ENCODE assay signal across 2 cellular contexts in genomic region chr14:104191409-104191997, GRCh38.
TF ChIP-seq lines count a peak whose summit lies in the region.

No MANE protein-coding gene starts in this region.

TF ChIP-seq in HepG2, 621 proteins besides CTCF, POLR2A, EP300 and RAD21 (continued from another document):
- TF ChIP-seq ZNF768 (CRISPR knock-in tag; IDR thresholded peaks at IDR 0.05), result peak; percentile 93
- TF ChIP-seq ZBTB3 (CRISPR knock-in tag; IDR thresholded peaks at IDR 0.05; ENCODE audit: borderline replicate concordance, low read depth), result no peak
- no peak for TF ChIP-seq HNRNPL (IDR thresholded peaks at IDR 0.05; ENCODE audit: low read depth, low read length)
- TF ChIP-seq KAT2B (IDR thresholded peaks at IDR 0.05; ENCODE audit: borderline replicate concordance, low read depth, low read length), result no peak
- no peak for TF ChIP-seq ATM (IDR thresholded peaks at IDR 0.05; ENCODE audit: borderline replicate concordance)
- no peak for TF ChIP-seq MEF2D (CRISPR knock-in tag; IDR thresholded peaks at IDR 0.05)
- TF ChIP-seq ZSCAN12 (CRISPR knock-in tag; IDR thresholded peaks at IDR 0.05), result no peak
- TF ChIP-seq SALL1 (CRISPR knock-in tag; IDR thresholded peaks at IDR 0.05), result no peak
- TF ChIP-seq, protein P1, sequence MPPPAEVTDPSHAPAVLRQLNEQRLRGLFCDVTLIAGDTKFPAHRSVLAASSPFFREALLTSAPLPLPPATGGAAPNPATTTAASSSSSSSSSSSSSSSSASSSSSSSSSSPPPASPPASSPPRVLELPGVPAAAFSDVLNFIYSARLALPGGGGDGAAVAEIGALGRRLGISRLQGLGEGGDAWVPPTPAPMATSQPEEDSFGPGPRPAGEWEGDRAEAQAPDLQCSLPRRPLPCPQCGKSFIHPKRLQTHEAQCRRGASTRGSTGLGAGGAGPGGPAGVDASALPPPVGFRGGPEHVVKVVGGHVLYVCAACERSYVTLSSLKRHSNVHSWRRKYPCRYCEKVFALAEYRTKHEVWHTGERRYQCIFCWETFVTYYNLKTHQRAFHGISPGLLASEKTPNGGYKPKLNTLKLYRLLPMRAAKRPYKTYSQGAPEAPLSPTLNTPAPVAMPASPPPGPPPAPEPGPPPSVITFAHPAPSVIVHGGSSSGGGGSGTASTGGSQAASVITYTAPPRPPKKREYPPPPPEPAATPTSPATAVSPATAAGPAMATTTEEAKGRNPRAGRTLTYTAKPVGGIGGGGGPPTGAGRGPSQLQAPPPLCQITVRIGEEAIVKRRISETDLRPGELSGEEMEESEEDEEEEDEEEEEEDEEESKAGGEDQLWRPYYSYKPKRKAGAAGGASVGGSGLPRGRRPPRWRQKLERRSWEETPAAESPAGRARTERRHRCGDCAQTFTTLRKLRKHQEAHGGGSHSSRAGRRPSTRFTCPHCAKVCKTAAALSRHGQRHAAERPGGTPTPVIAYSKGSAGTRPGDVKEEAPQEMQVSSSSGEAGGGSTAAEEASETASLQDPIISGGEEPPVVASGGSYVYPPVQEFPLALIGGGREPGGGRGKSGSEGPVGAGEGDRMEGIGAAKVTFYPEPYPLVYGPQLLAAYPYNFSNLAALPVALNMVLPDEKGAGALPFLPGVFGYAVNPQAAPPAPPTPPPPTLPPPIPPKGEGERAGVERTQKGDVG (CRISPR knock-in tag; IDR thresholded peaks at IDR 0.05; ENCODE audit: borderline replicate concordance), result no peak
- no peak for TF ChIP-seq HOMEZ (CRISPR knock-in tag; IDR thresholded peaks at IDR 0.05; ENCODE audit: low read depth)
- TF ChIP-seq FIP1L1 (IDR thresholded peaks at IDR 0.05; ENCODE audit: borderline replicate concordance, insufficient read depth, low read depth, low read length), result no peak

TF ChIP-seq in HEK293, 187 proteins besides CTCF, POLR2A, EP300 and RAD21:
- peak; percentile 89; the same call in 1 of the 2 replicates for TF ChIP-seq ZNF768 (tag by site-specific recombination; IDR thresholded peaks at IDR 0.05)
- no peak for TF ChIP-seq ZNF658 (tag by site-specific recombination; IDR thresholded peaks at IDR 0.05)
